In genomic region chr1:228222548-228222947, GRCh38 we compare ENCODE assay signal across 24 cellular contexts.
"Had no signal": no experiment of that assay in that cellular context is flagged by ENCODE, and none has a peak within 500 bp of the region (broad histone marks: within the 10 kb centered on the region; RNA-seq: fewer than 3 reads in every experiment).

No MANE protein-coding gene starts in this region.

- DNase-seq: activated CD4-positive, alpha-beta memory T cell treated with anti-CD3 and anti-CD28 coated beads for 36 hours; activated CD4-positive, alpha-beta T cell treated with anti-CD3 and anti-CD28 coated beads, Interleukin-2, amount 10 ng/mL, durations not matched to agents 24 days and 14 days; activated CD4-positive, CD25-positive, alpha-beta regulatory T cell treated with anti-CD3 and anti-CD28 coated beads, Interleukin-2, amount 50 U/mL, for 72 hours; activated naive CD4-positive, alpha-beta T cell treated with Interleukin-2 at 50 U/mL for 16 hours; activated T-cell treated with anti-CD3 and anti-CD28 coated beads, Interleukin-2, amount 50 U/mL, for 48 hours; anterior cingulate cortex; dorsolateral prefrontal cortex; effector memory CD8-positive, alpha-beta T cell; erythroblast; mammary epithelial cell; naive B cell; nucleus accumbens; right cardiac atrium; stimulated activated CD4-positive, alpha-beta T cell treated with anti-CD3 and anti-CD28 coated beads, Interleukin-2, amount 100 ng/mL, for 48 hours; stimulated activated naive CD4-positive, alpha-beta T cell treated with Interleukin-2 at 50 U/mL for 16 hours; T-helper 17 cell; T1000 had no signal

- H3K4me1 Mint-ChIP-seq: activated CD4-positive, alpha-beta T cell treated with anti-CD3 and anti-CD28 coated beads, Interleukin-2, amount 10 ng/mL, durations not matched to agents 24 days and 14 days; mesothelial cell of epicardium; naive B cell; T-helper 17 cell had no signal

- H3K27me3 Mint-ChIP-seq: activated CD4-positive, alpha-beta memory T cell treated with anti-CD3 and anti-CD28 coated beads for 36 hours; activated CD4-positive, alpha-beta T cell treated with anti-CD3 and anti-CD28 coated beads, Interleukin-2, amount 10 ng/mL, durations not matched to agents 24 days and 14 days; activated naive CD8-positive, alpha-beta T cell; effector memory CD8-positive, alpha-beta T cell; naive B cell; T-helper 17 cell had no signal

- H3K9ac ChIP-seq: parathyroid adenoma had no signal

- H3K27ac Mint-ChIP-seq: activated CD4-positive, alpha-beta memory T cell treated with anti-CD3 and anti-CD28 coated beads for 36 hours; activated CD4-positive, alpha-beta T cell treated with anti-CD3 and anti-CD28 coated beads, Interleukin-2, amount 10 ng/mL, durations not matched to agents 24 days and 14 days; activated naive CD8-positive, alpha-beta T cell; effector memory CD8-positive, alpha-beta T cell; mesothelial cell of epicardium; naive B cell; T-helper 17 cell had no signal

- H3K4me1 ChIP-seq: gastroesophageal sphincter, parathyroid adenoma, tibial nerve had no signal

- H3K4me3 ChIP-seq: coronary artery, dorsolateral prefrontal cortex, gastroesophageal sphincter, hepatocyte, tibial nerve had no signal

- H3K27ac ChIP-seq: coronary artery, dorsolateral prefrontal cortex, gastroesophageal sphincter, hepatocyte, parathyroid adenoma, tibial nerve had no signal

- H3K9me3 Mint-ChIP-seq: effector memory CD8-positive, alpha-beta T cell; mesothelial cell of epicardium had no signal

- H3K79me2 ChIP-seq: hepatocyte, parathyroid adenoma had no signal

- ATAC-seq: effector memory CD8-positive, alpha-beta T cell; gastroesophageal sphincter; right cardiac atrium; T-helper 17 cell had no signal

- H3K4me2 ChIP-seq: hepatocyte had no signal

- H3K27me3 ChIP-seq: dorsolateral prefrontal cortex, gastroesophageal sphincter, hepatocyte, tibial nerve had no signal

- H3K4me3 Mint-ChIP-seq: activated CD4-positive, alpha-beta memory T cell treated with anti-CD3 and anti-CD28 coated beads for 36 hours; activated CD4-positive, alpha-beta T cell treated with anti-CD3 and anti-CD28 coated beads, Interleukin-2, amount 10 ng/mL, durations not matched to agents 24 days and 14 days; activated naive CD8-positive, alpha-beta T cell; effector memory CD8-positive, alpha-beta T cell; mesothelial cell of epicardium; naive B cell; T-helper 17 cell had no signal

- H2AFZ ChIP-seq: hepatocyte, parathyroid adenoma had no signal
